14 cellular contexts compared by ENCODE assay signal in genomic region chr3:46461971-46462910, GRCh38. TPM values are rescaled to one million over a fixed set of nuclear protein-coding genes. Genes with fewer than 3 reads are reported as not detected.
A peak's percentile ranks its signal among the peaks of the same experiment; 100 is the strongest.
DNase-seq lines count a peak whose midpoint lies in the region; FAIRE-seq and TF ChIP-seq lines count a peak whose summit lies in the region.
"Had no signal": no experiment of that assay in that cellular context is flagged by ENCODE, and none has a peak within 500 bp of the region (broad histone marks: within the 10 kb centered on the region; RNA-seq: fewer than 3 reads in every experiment).

No MANE protein-coding gene starts in this region.

- POLR2A ChIA-PET in PC-9 (lab: Charles Lee; ENCODE audit: unreplicated experiment), result interaction anchor here (0.6 to 0.7 kb wide), 3 partner anchors 12 to 335 kb away, joined by 4 to 10 read pairs (median 5); no protein-coding TSS in a partner anchor

- no peaks in the 10 kb centered on the region for H4K20me1 ChIP-seq in PC-9 (ENCODE audit: insufficient read depth)

- H3K36me3 Mint-ChIP-seq in activated T-helper 1 cell treated with anti-CD3 and anti-CD28 coated beads, Interleukin-12 subunit alpha, Interleukin-12 subunit beta, Interleukin-2, Interleukin-4 antibody, amounts not matched to agents 30 ng/mL and 10 ng/mL and 1 ng/mL, durations not matched to agents 14 hours and 24 hours and 36 hours (ENCODE audit: low read depth), result no peaks in the 10 kb centered on the region

- H3K4me3 ChIP-seq in fibroblast of the aortic adventitia (ENCODE audit: low read depth, low read length) (no peak overlapping the region), colonic mucosa (no peak overlapping the region), PC-9 (no peak overlapping the region)
- H3K4me3 ChIP-seq: HAP-1 had no signal

- intact Hi-C loops in colonic mucosa (cut with DNase I), result no loop called here
- intact Hi-C loops in activated T-helper 1 cell treated with anti-CD3 and anti-CD28 coated beads, Interleukin-12 subunit alpha, Interleukin-12 subunit beta, Interleukin-2, Interleukin-4 antibody, amounts not matched to agents 30 ng/mL and 10 ng/mL and 1 ng/mL, durations not matched to agents 14 hours and 24 hours and 36 hours (cut with micrococcal nuclease), result no loop called here
- intact Hi-C loops in PC-9 (cut with micrococcal nuclease; ENCODE audit: unreplicated experiment), result no loop called here

- H3K4me1 ChIP-seq in colonic mucosa, result no peaks in the 10 kb centered on the region
- H3K4me1 ChIP-seq in PC-9 (replicated peaks; ENCODE audit: insufficient read depth), result no peaks in the 10 kb centered on the region
- H3K4me1 ChIP-seq: HAP-1 had no signal

- peak; percentile 54 for DNase-seq in HCEC 1CT
- DNase-seq in RPMI7951 (ENCODE audit: low read depth), result peak; percentile 61
- DNase-seq in fibroblast of the aortic adventitia (ENCODE audit: low read depth), result peak; percentile 34
- peak; percentile 50 for DNase-seq in pons (ENCODE audit: low spot score)
- no peak for DNase-seq in colonic mucosa
- no peak for DNase-seq in GM19239 (ENCODE audit: insufficient read length, low spot score)
- DNase-seq in activated T-helper 1 cell treated with anti-CD3 and anti-CD28 coated beads, Interleukin-12 subunit alpha, Interleukin-12 subunit beta, Interleukin-2, Interleukin-4 antibody, amounts not matched to agents 30 ng/mL and 10 ng/mL and 1 ng/mL, durations not matched to agents 14 hours and 24 hours and 36 hours (ENCODE audit: low spot score), result no peak
- DNase-seq in PC-9, result no peak
- DNase-seq: activated CD8-positive, alpha-beta T cell treated with anti-CD3 and anti-CD28 coated beads, Interleukin-2, amount 10 ng/mL, durations not matched to agents 7 days and 5 days; DMS53; NCI-H187 treated with DMSO at 0.1 percent for 48 hours; stimulated activated CD4-positive, alpha-beta T cell treated with anti-CD3 and anti-CD28 coated beads, Interleukin-15, amount 100 ng/mL, for 24 hours had no signal

- H3K27ac Mint-ChIP-seq in activated T-helper 1 cell treated with anti-CD3 and anti-CD28 coated beads, Interleukin-12 subunit alpha, Interleukin-12 subunit beta, Interleukin-2, Interleukin-4 antibody, amounts not matched to agents 30 ng/mL and 10 ng/mL and 1 ng/mL, durations not matched to agents 14 hours and 24 hours and 36 hours, result no peak overlapping the region
- H3K27ac Mint-ChIP-seq: activated CD8-positive, alpha-beta T cell treated with anti-CD3 and anti-CD28 coated beads, Interleukin-2, amount 10 ng/mL, durations not matched to agents 7 days and 5 days; stimulated activated naive CD8-positive, alpha-beta T cell treated with anti-CD3 and anti-CD28 coated beads, Interleukin-15, Interleukin-2, amounts not matched to agents 100 ng/mL and 50 ng/mL, for 24 hours had no signal

- H3K27me3 Mint-ChIP-seq in activated T-helper 1 cell treated with anti-CD3 and anti-CD28 coated beads, Interleukin-12 subunit alpha, Interleukin-12 subunit beta, Interleukin-2, Interleukin-4 antibody, amounts not matched to agents 30 ng/mL and 10 ng/mL and 1 ng/mL, durations not matched to agents 14 hours and 24 hours and 36 hours (ENCODE audit: insufficient read depth), result peaks cover 74% of the 10 kb centered on the region

- no peak overlapping the region for H3K9ac ChIP-seq in colonic mucosa (ENCODE audit: low read depth in 2 of 2, low read length in 2 of 2)

- H3K27ac ChIP-seq in colonic mucosa (no peak overlapping the region), PC-9 (no peak overlapping the region)

- H3K36me3 ChIP-seq in colonic mucosa, result no peaks in the 10 kb centered on the region
- H3K36me3 ChIP-seq in PC-9 (ENCODE audit: low read depth), result no peaks in the 10 kb centered on the region
- H3K36me3 ChIP-seq: HAP-1 had no signal

- no peaks in the 10 kb centered on the region for H3K9me3 ChIP-seq in colonic mucosa
- no peaks in the 10 kb centered on the region for H3K9me3 ChIP-seq in PC-9 (ENCODE audit: insufficient read depth, low read depth)

- TF ChIP-seq CTCF in fibroblast of the aortic adventitia (IDR thresholded peaks at IDR 0.05; ENCODE audit: insufficient read depth, low read length) (peak; percentile 33), colonic mucosa (IDR thresholded peaks at IDR 0.05) (no peak), PC-9 (conservative IDR thresholded peaks at IDR 0.05) (no peak)

- no peaks in the 10 kb centered on the region for H3K9me2 ChIP-seq in PC-9 (ENCODE audit: insufficient read depth)

- no peaks in the 10 kb centered on the region for H3F3A ChIP-seq in PC-9 (ENCODE audit: insufficient read depth, low read depth)

- H3K4me2 ChIP-seq in PC-9, result no peak overlapping the region

- H3K4me1 Mint-ChIP-seq in activated T-helper 1 cell treated with anti-CD3 and anti-CD28 coated beads, Interleukin-12 subunit alpha, Interleukin-12 subunit beta, Interleukin-2, Interleukin-4 antibody, amounts not matched to agents 30 ng/mL and 10 ng/mL and 1 ng/mL, durations not matched to agents 14 hours and 24 hours and 36 hours (ENCODE audit: low read depth), result no peaks in the 10 kb centered on the region

- H3K27me3 ChIP-seq in colonic mucosa (no peaks in the 10 kb centered on the region), PC-9 (ENCODE audit: insufficient read depth, low read depth) (no peaks in the 10 kb centered on the region)

- H3K9me3 Mint-ChIP-seq in activated T-helper 1 cell treated with anti-CD3 and anti-CD28 coated beads, Interleukin-12 subunit alpha, Interleukin-12 subunit beta, Interleukin-2, Interleukin-4 antibody, amounts not matched to agents 30 ng/mL and 10 ng/mL and 1 ng/mL, durations not matched to agents 14 hours and 24 hours and 36 hours, result no peaks in the 10 kb centered on the region
- H3K9me3 Mint-ChIP-seq: stimulated activated naive CD8-positive, alpha-beta T cell treated with anti-CD3 and anti-CD28 coated beads, Interleukin-15, Interleukin-2, amounts not matched to agents 100 ng/mL and 50 ng/mL, for 24 hours had no signal

- H3K4me3 Mint-ChIP-seq in activated T-helper 1 cell treated with anti-CD3 and anti-CD28 coated beads, Interleukin-12 subunit alpha, Interleukin-12 subunit beta, Interleukin-2, Interleukin-4 antibody, amounts not matched to agents 30 ng/mL and 10 ng/mL and 1 ng/mL, durations not matched to agents 14 hours and 24 hours and 36 hours, result no peak overlapping the region
- H3K4me3 Mint-ChIP-seq: activated CD8-positive, alpha-beta T cell treated with anti-CD3 and anti-CD28 coated beads, Interleukin-2, amount 10 ng/mL, durations not matched to agents 7 days and 5 days; stimulated activated naive CD8-positive, alpha-beta T cell treated with anti-CD3 and anti-CD28 coated beads, Interleukin-15, Interleukin-2, amounts not matched to agents 100 ng/mL and 50 ng/mL, for 24 hours had no signal

- CTCF ChIA-PET in PC-9 (lab: Charles Lee), result interaction anchor here (1.1 to 1.7 kb wide), 2 partner anchors 12 to 447 kb away, joined by 3 to 5 read pairs; no protein-coding TSS in a partner anchor

- no peaks in the 10 kb centered on the region for H3K79me2 ChIP-seq in PC-9 (ENCODE audit: low read depth)

- BruUV-seq in PC-9 (replicated peaks; lab: Mats Ljungman, UMichigan), result no TSS peak

- no peak for FAIRE-seq in GM19239 (lab: Jason Lieb, UNC)

- no peak overlapping the region for H2AFZ ChIP-seq in PC-9

RNA-seq across cellular contexts. Expression of gene LTF, which starts 2.5 kb away (rescaled TPM):
- total RNA-seq in RPMI7951 (2014; rRNA removed; shearing (Covaris generic)), result 0.49 and 0.72 TPM in 2 replicates
- not detected in 2 replicates for total RNA-seq in fibroblast of the aortic adventitia (ENCODE audit: low replicate concordance)
- total RNA-seq in colonic mucosa, result 1 to 10 TPM; 1.0 to 1.6 TPM
- total RNA-seq in activated T-helper 1 cell treated with anti-CD3 and anti-CD28 coated beads, Interleukin-12 subunit alpha, Interleukin-12 subunit beta, Interleukin-2, Interleukin-4 antibody, amounts not matched to agents 30 ng/mL and 10 ng/mL and 1 ng/mL, durations not matched to agents 14 hours and 24 hours and 36 hours, result not detected in 2 replicates
- total RNA-seq in PC-9 (2021), result not detected in 2 replicates
- total RNA-seq: activated CD8-positive, alpha-beta T cell treated with anti-CD3 and anti-CD28 coated beads, Interleukin-2, amount 10 ng/mL, durations not matched to agents 7 days and 5 days had no signal

RNA-seq across cellular contexts. Expression of gene RTP3, which starts 35.5 kb away (rescaled TPM):
- not detected in 2 replicates for total RNA-seq in RPMI7951 (2014; rRNA removed; shearing (Covaris generic))
- total RNA-seq in fibroblast of the aortic adventitia (ENCODE audit: low replicate concordance) (not detected in 2 replicates), colonic mucosa (not detected), PC-9 (2021) (not detected in 2 replicates)
- total RNA-seq in activated T-helper 1 cell treated with anti-CD3 and anti-CD28 coated beads, Interleukin-12 subunit alpha, Interleukin-12 subunit beta, Interleukin-2, Interleukin-4 antibody, amounts not matched to agents 30 ng/mL and 10 ng/mL and 1 ng/mL, durations not matched to agents 14 hours and 24 hours and 36 hours, result not detected in 2 replicates
- total RNA-seq: activated CD8-positive, alpha-beta T cell treated with anti-CD3 and anti-CD28 coated beads, Interleukin-2, amount 10 ng/mL, durations not matched to agents 7 days and 5 days had no signal

RNA-seq across cellular contexts. Expression of gene CCRL2, which starts 55.2 kb away (rescaled TPM):
- total RNA-seq in RPMI7951 (2014; rRNA removed; shearing (Covaris generic)), result 2.8 and 6.1 TPM in 2 replicates
- 0.54 TPM in 1 of 2 replicates, not detected in the other for total RNA-seq in fibroblast of the aortic adventitia (ENCODE audit: low replicate concordance)
- 10 to 100 TPM; 10.9 to 17.6 TPM for total RNA-seq in colonic mucosa
- 2.2 and 3.9 TPM in 2 replicates for total RNA-seq in activated T-helper 1 cell treated with anti-CD3 and anti-CD28 coated beads, Interleukin-12 subunit alpha, Interleukin-12 subunit beta, Interleukin-2, Interleukin-4 antibody, amounts not matched to agents 30 ng/mL and 10 ng/mL and 1 ng/mL, durations not matched to agents 14 hours and 24 hours and 36 hours
- 1.2 TPM in 2 replicates for total RNA-seq in PC-9 (2021)

Comparison
In these comparisons a context has a peak if more than half of its experiments do, and no peak if none do; other contexts are left out.
1. DNase-seq: peak in HCEC 1CT (single experiment), RPMI7951 (single experiment), fibroblast of the aortic adventitia (single experiment) and pons (single experiment); none in colonic mucosa (single experiment), GM19239 (single experiment), activated T-helper 1 cell treated with anti-CD3 and anti-CD28 coated beads, Interleukin-12 subunit alpha, Interleukin-12 subunit beta, Interleukin-2, Interleukin-4 antibody, amounts not matched to agents 30 ng/mL and 10 ng/mL and 1 ng/mL, durations not matched to agents 14 hours and 24 hours and 36 hours (single experiment) and PC-9 (0 of 2).